8 cellular contexts compared by ENCODE assay signal in the genomic region with DNA sequence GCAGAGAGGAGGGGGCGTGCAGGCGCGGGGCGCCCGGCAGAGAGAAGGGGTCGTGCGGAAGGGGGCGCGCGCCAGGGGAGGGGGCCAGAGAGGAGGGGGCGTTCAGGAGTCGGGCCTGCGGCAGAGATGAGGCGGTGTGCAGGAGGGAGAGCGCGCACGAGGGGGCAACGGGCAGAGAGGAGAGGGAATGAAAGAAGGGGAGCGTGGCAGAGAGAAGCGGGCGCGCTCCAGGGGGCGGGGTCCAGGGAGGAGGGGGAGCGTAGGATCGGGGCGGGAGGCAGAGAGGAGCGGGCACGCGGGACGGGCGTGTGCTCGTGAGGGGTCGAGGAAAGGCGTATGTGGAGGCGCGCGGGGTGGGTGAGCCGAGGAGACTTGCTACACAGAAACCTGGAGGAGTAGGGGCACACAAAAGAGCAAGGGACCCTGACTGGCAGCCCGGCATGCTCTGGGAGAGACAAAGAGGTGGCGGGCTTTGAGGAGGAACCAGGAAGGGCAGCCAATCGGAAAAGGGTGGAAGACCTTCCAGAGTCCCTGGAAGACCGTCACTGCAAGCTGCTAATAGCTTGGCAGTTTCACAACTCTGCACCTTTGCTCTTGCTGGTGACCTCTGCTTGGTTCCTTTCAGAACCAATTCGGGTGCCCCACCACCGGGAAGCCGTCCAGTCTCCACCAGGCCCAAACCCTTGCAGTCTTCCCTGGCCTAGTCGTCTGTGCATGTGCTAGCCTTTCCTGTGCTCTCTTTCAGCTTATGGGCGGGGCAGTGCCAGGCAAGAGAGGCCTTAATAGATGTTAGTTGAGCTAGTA. TPM values are rescaled to one million over a fixed set of nuclear protein-coding genes. Genes with fewer than 3 reads are reported as not detected.
DNase-seq lines count a peak whose midpoint lies in the region; ATAC-seq and TF ChIP-seq lines count a peak whose summit lies in the region.

No MANE protein-coding gene starts in this region.

- DNase-seq in Right ventricle myocardium inferior (ENCODE audit: missing footprints) (no peak), cardiac septum (ENCODE audit: low spot score) (no peak), chondrocyte (ENCODE audit: low spot score) (no peak), mesothelial cell of epicardium (ENCODE audit: low spot score in 2 of 2, unreplicated experiment in 2 of 2) (peak; percentile 37 to 47), RPMI8226 (no peak), NCI-H1048 (lab: John Stamatoyannopoulos, UW) (no peak), hippocampal formation (lab: John Stamatoyannopoulos, UW) (no peak)

- no peak for TF ChIP-seq CTCF in chondrocyte (IDR thresholded peaks at IDR 0.05)
- no peak for TF ChIP-seq CTCF in mesothelial cell of epicardium (IDR thresholded peaks at IDR 0.05; ENCODE audit: unreplicated experiment)

- peaks cover 8% of the 10 kb centered on the region for H3K4me1 Mint-ChIP-seq in chondrocyte (ENCODE audit: low read depth)
- H3K4me1 Mint-ChIP-seq in mesothelial cell of epicardium, result peaks cover 8% of the 10 kb centered on the region

- ATAC-seq in Right ventricle myocardium inferior (peak; percentile 6), HG03097 (IDR thresholded peaks at IDR 0.05; ENCODE audit: low FRiP score, unreplicated experiment) (no peak)

- H3K36me3 Mint-ChIP-seq in chondrocyte (ENCODE audit: low read depth), result no peaks in the 10 kb centered on the region
- no peaks in the 10 kb centered on the region for H3K36me3 Mint-ChIP-seq in mesothelial cell of epicardium

- intact Hi-C loops in Right ventricle myocardium inferior (cut with DNase I), result no loop called here
- intact Hi-C loops in cardiac septum (cut with DNase I), result no loop called here

- H3K4me3 Mint-ChIP-seq in chondrocyte (ENCODE audit: unreplicated experiment) (peak overlapping the region; percentile 76), mesothelial cell of epicardium (peak overlapping the region; percentile 85)

- H3K27ac Mint-ChIP-seq in chondrocyte (ENCODE audit: unreplicated experiment) (no peak overlapping the region), mesothelial cell of epicardium (peak overlapping the region; percentile 64)

- H3K27me3 Mint-ChIP-seq in chondrocyte (ENCODE audit: low read depth) (peaks cover 23% of the 10 kb centered on the region), mesothelial cell of epicardium (ENCODE audit: low read depth) (peaks cover 35% of the 10 kb centered on the region)

- H3K9me3 Mint-ChIP-seq in chondrocyte (ENCODE audit: low read depth), result no peaks in the 10 kb centered on the region
- H3K9me3 Mint-ChIP-seq in mesothelial cell of epicardium, result no peaks in the 10 kb centered on the region

RNA-seq across cellular contexts. Expression of a gene that starts 0.6 kb away (rescaled TPM):
- total RNA-seq in Right ventricle myocardium inferior (not detected), cardiac septum (not detected), chondrocyte (not detected in 3 replicates), mesothelial cell of epicardium (0.16 to 0.24 TPM (median 0.20 TPM) in 3 replicates)

RNA-seq across cellular contexts. Expression of a gene that starts 0.6 kb away (rescaled TPM):
- total RNA-seq in Right ventricle myocardium inferior (not detected), cardiac septum (not detected), chondrocyte (not detected in 3 replicates), mesothelial cell of epicardium (not detected in 3 replicates)

RNA-seq across cellular contexts. Expression of a gene that starts 51.1 kb away (rescaled TPM):
- total RNA-seq in Right ventricle myocardium inferior (102 TPM), cardiac septum (54.3 TPM), chondrocyte (47.4 to 86.9 TPM (median 83.9 TPM) in 3 replicates), mesothelial cell of epicardium (93.9 to 101 TPM (median 97.0 TPM) in 3 replicates)

Comparison
In these comparisons a context has a peak if more than half of its experiments do, and no peak if none do; other contexts are left out.
1. DNase-seq: peak in mesothelial cell of epicardium (2 of 2); none in Right ventricle myocardium inferior (single experiment), cardiac septum (single experiment), chondrocyte (single experiment), RPMI8226 (single experiment), NCI-H1048 (single experiment) and hippocampal formation (0 of 2).